Comparison of ENCODE assay signal across 6 cellular contexts in genomic region chr11:19690885-19691284, GRCh38.
"Had no signal": no experiment of that assay in that cellular context is flagged by ENCODE, and none has a peak within 500 bp of the region (broad histone marks: within the 10 kb centered on the region; RNA-seq: fewer than 3 reads in every experiment).

No MANE protein-coding gene starts in this region.

- H3K27ac ChIP-seq: HL-60 had no signal

- H3K4me3 ChIP-seq: GM23338 had no signal

- DNase-seq: H9, HCEC 1CT, KBM-7 had no signal

- ATAC-seq: GM23338, HepG2 had no signal
